18 cellular contexts compared by ENCODE assay signal in genomic region chr22:21448627-21449416, GRCh38. TPM values are rescaled to one million over a fixed set of nuclear protein-coding genes. Genes with fewer than 3 reads are reported as not detected.
DNase-seq lines count a peak whose midpoint lies in the region; ATAC-seq and TF ChIP-seq lines count a peak whose summit lies in the region.
"Had no signal": no experiment of that assay in that cellular context is flagged by ENCODE, and none has a peak within 500 bp of the region (broad histone marks: within the 10 kb centered on the region; RNA-seq: fewer than 3 reads in every experiment).

No MANE protein-coding gene starts in this region.

- no peak for TF ChIP-seq EP300 in stomach (IDR thresholded peaks at IDR 0.05)

- peaks cover 0 to 8% (median 7%) of the 10 kb centered on the region in 4 donors for H3K4me1 ChIP-seq in stomach
- no peaks in the 10 kb centered on the region for H3K4me1 ChIP-seq in naive thymus-derived CD4-positive, alpha-beta T cell (ENCODE audit: control insufficient read depth in 2 of 2, insufficient read depth in 2 of 2, low read length in 2 of 2)

- H3K4me1 Mint-ChIP-seq in activated CD4-positive, alpha-beta memory T cell treated with anti-CD3 and anti-CD28 coated beads, Interleukin-2, amount 10 ng/mL, durations not matched to agents 7 days and 5 days: no peaks in the 10 kb centered on the region
- no peaks in the 10 kb centered on the region for H3K4me1 Mint-ChIP-seq in activated CD4-positive, alpha-beta memory T cell treated with anti-CD3 and anti-CD28 coated beads for 36 hours (ENCODE audit: low read depth)
- H3K4me1 Mint-ChIP-seq in naive thymus-derived CD4-positive, alpha-beta T cell: no peaks in the 10 kb centered on the region

- H3K27me3 ChIP-seq in stomach: no peaks in the 10 kb centered on the region
- no peaks in the 10 kb centered on the region for H3K27me3 ChIP-seq in naive thymus-derived CD4-positive, alpha-beta T cell (ENCODE audit: control insufficient read depth in 2 of 2, insufficient read depth in 2 of 2, low read length in 2 of 2)
- H3K27me3 ChIP-seq: brain microvascular endothelial cell had no signal

- ATAC-seq in GM21825 (IDR thresholded peaks at IDR 0.05; ENCODE audit: unreplicated experiment): no peak
- no peak for ATAC-seq in naive thymus-derived CD4-positive, alpha-beta T cell
- ATAC-seq in GM18858 (IDR thresholded peaks at IDR 0.05; ENCODE audit: unreplicated experiment): no peak

- DNase-seq in activated CD4-positive, alpha-beta memory T cell treated with anti-CD3 and anti-CD28 coated beads, Interleukin-2, amount 10 ng/mL, durations not matched to agents 7 days and 5 days: peak; percentile 7
- DNase-seq in activated CD4-positive, alpha-beta memory T cell treated with anti-CD3 and anti-CD28 coated beads for 36 hours: no peak
- peak; percentile 25 for DNase-seq in activated CD8-positive, alpha-beta memory T cell treated with anti-CD3 and anti-CD28 coated beads, Interleukin-2, amount 50 U/mL, for 48 hours
- DNase-seq in mesenteric fat pad (ENCODE audit: low spot score) (peak; percentile 72), stomach (peak; percentile 22)
- no peak for DNase-seq in naive thymus-derived CD4-positive, alpha-beta T cell
- DNase-seq: activated naive CD4-positive, alpha-beta T cell treated with Interleukin-2 at 50 U/mL for 16 hours; brain microvascular endothelial cell; CD4-positive, alpha-beta memory T cell; effector CD4-positive, alpha-beta T cell; hippocampal formation; NCI-H187 treated with DMSO at 0.1 percent for 48 hours; NCI-H524 treated with DMSO at 0.1 percent for 48 hours; stimulated activated CD4-positive, alpha-beta T cell treated with anti-CD3 and anti-CD28 coated beads, Interleukin-2, amount 100 ng/mL, for 48 hours had no signal

- no peaks in the 10 kb centered on the region for H3K36me3 Mint-ChIP-seq in activated CD4-positive, alpha-beta memory T cell treated with anti-CD3 and anti-CD28 coated beads, Interleukin-2, amount 10 ng/mL, durations not matched to agents 7 days and 5 days (ENCODE audit: low read depth)
- H3K36me3 Mint-ChIP-seq in activated CD4-positive, alpha-beta memory T cell treated with anti-CD3 and anti-CD28 coated beads for 36 hours: peaks cover 4% of the 10 kb centered on the region
- peaks cover 0 to 9% (median 0%) of the 10 kb centered on the region in 5 donors for H3K36me3 Mint-ChIP-seq in naive thymus-derived CD4-positive, alpha-beta T cell

- H3K27ac ChIP-seq in stomach: no peak overlapping the region
- H3K27ac ChIP-seq in naive thymus-derived CD4-positive, alpha-beta T cell (ENCODE audit: low read depth, low read length): no peak overlapping the region
- H3K27ac ChIP-seq: brain microvascular endothelial cell, GM23248 had no signal

- no peaks in the 10 kb centered on the region for H3K9me3 Mint-ChIP-seq in activated CD4-positive, alpha-beta memory T cell treated with anti-CD3 and anti-CD28 coated beads, Interleukin-2, amount 10 ng/mL, durations not matched to agents 7 days and 5 days
- no peaks in the 10 kb centered on the region for H3K9me3 Mint-ChIP-seq in activated CD4-positive, alpha-beta memory T cell treated with anti-CD3 and anti-CD28 coated beads for 36 hours
- H3K9me3 Mint-ChIP-seq in naive thymus-derived CD4-positive, alpha-beta T cell: no peaks in the 10 kb centered on the region

- POLR2A ChIA-PET in activated CD4-positive, alpha-beta memory T cell treated with anti-CD3 and anti-CD28 coated beads, Interleukin-2, amount 10 ng/mL, durations not matched to agents 7 days and 5 days (lab: Charles Lee): no interaction called here
- POLR2A ChIA-PET in activated CD4-positive, alpha-beta memory T cell treated with anti-CD3 and anti-CD28 coated beads for 36 hours (lab: Charles Lee): no interaction called here
- POLR2A ChIA-PET in naive thymus-derived CD4-positive, alpha-beta T cell (lab: Charles Lee): no interaction called here

- no peak overlapping the region for H3K4me3 Mint-ChIP-seq in activated CD4-positive, alpha-beta memory T cell treated with anti-CD3 and anti-CD28 coated beads, Interleukin-2, amount 10 ng/mL, durations not matched to agents 7 days and 5 days
- H3K4me3 Mint-ChIP-seq in activated CD4-positive, alpha-beta memory T cell treated with anti-CD3 and anti-CD28 coated beads for 36 hours: no peak overlapping the region
- H3K4me3 Mint-ChIP-seq in naive thymus-derived CD4-positive, alpha-beta T cell: no peak overlapping the region
- H3K4me3 Mint-ChIP-seq: CD4-positive, alpha-beta memory T cell had no signal

- H3K4me3 ChIP-seq in stomach: no peak overlapping the region
- no peak overlapping the region for H3K4me3 ChIP-seq in naive thymus-derived CD4-positive, alpha-beta T cell (ENCODE audit: low read length)
- H3K4me3 ChIP-seq: GM23248 had no signal

- H3K27ac Mint-ChIP-seq in activated CD4-positive, alpha-beta memory T cell treated with anti-CD3 and anti-CD28 coated beads, Interleukin-2, amount 10 ng/mL, durations not matched to agents 7 days and 5 days: no peak overlapping the region
- H3K27ac Mint-ChIP-seq in activated CD4-positive, alpha-beta memory T cell treated with anti-CD3 and anti-CD28 coated beads for 36 hours: no peak overlapping the region
- H3K27ac Mint-ChIP-seq in naive thymus-derived CD4-positive, alpha-beta T cell: no peak overlapping the region

- H3K9me3 ChIP-seq in stomach: no peaks in the 10 kb centered on the region
- H3K9me3 ChIP-seq in naive thymus-derived CD4-positive, alpha-beta T cell (ENCODE audit: control insufficient read depth in 2 of 3, low read length in 3 of 3): no peaks in the 10 kb centered on the region

- no peak for TF ChIP-seq CTCF in stomach (IDR thresholded peaks at IDR 0.05)

- WGBS in stomach, 5 donors: 84 to 90% (median 88%) methylated on average over 18 to 23 of the region's 23 CpGs

- H3K36me3 ChIP-seq in stomach: peaks cover 19 to 48% (median 37%) of the 10 kb centered on the region in 4 donors
- peaks cover 0 to 41% (median 0%) of the 10 kb centered on the region in 3 experiments for H3K36me3 ChIP-seq in naive thymus-derived CD4-positive, alpha-beta T cell (ENCODE audit: control insufficient read depth in 2 of 3, insufficient read depth in 3 of 3, low read length in 3 of 3)

- no peak for TF ChIP-seq POLR2A in stomach (IDR thresholded peaks at IDR 0.05)

- no peaks in the 10 kb centered on the region for H3K27me3 Mint-ChIP-seq in activated CD4-positive, alpha-beta memory T cell treated with anti-CD3 and anti-CD28 coated beads, Interleukin-2, amount 10 ng/mL, durations not matched to agents 7 days and 5 days
- H3K27me3 Mint-ChIP-seq in activated CD4-positive, alpha-beta memory T cell treated with anti-CD3 and anti-CD28 coated beads for 36 hours: no peaks in the 10 kb centered on the region
- H3K27me3 Mint-ChIP-seq in naive thymus-derived CD4-positive, alpha-beta T cell: no peaks in the 10 kb centered on the region
- H3K27me3 Mint-ChIP-seq: CD4-positive, alpha-beta memory T cell had no signal

- intact Hi-C loops in activated CD4-positive, alpha-beta memory T cell treated with anti-CD3 and anti-CD28 coated beads for 36 hours (cut with micrococcal nuclease): no loop called here
- intact Hi-C loops in stomach (cut with DNase I; ENCODE audit: low total_unique reads): no loop called here
- intact Hi-C loops in naive thymus-derived CD4-positive, alpha-beta T cell (cut with micrococcal nuclease): no loop called here

- CTCF ChIA-PET in activated CD4-positive, alpha-beta memory T cell treated with anti-CD3 and anti-CD28 coated beads, Interleukin-2, amount 10 ng/mL, durations not matched to agents 7 days and 5 days (lab: Charles Lee): no interaction called here
- CTCF ChIA-PET in activated CD4-positive, alpha-beta memory T cell treated with anti-CD3 and anti-CD28 coated beads for 36 hours (lab: Charles Lee): no interaction called here
- CTCF ChIA-PET in naive thymus-derived CD4-positive, alpha-beta T cell (lab: Charles Lee): no interaction called here

RNA-seq across cellular contexts. Expression of gene TMEM191C, which starts 18.4 kb away (rescaled TPM):
- total RNA-seq in activated CD4-positive, alpha-beta memory T cell treated with anti-CD3 and anti-CD28 coated beads, Interleukin-2, amount 10 ng/mL, durations not matched to agents 7 days and 5 days: 1 to 10 TPM in 1 of 2 experiments, under 1 TPM in 1; 0.48 to 1.4 TPM
- total RNA-seq in activated CD4-positive, alpha-beta memory T cell treated with anti-CD3 and anti-CD28 coated beads for 36 hours: 1 to 10 TPM in 1 of 2 experiments, under 1 TPM in 1; 0.78 to 1.4 TPM
- total RNA-seq in mesenteric fat pad (0.16 TPM), stomach (10 to 100 TPM in 1 of 5 donors, 1 to 10 TPM in 1, under 1 TPM in 1, not detected in 2; 0.73 to 69.2 (median 3.6) TPM)
- polyA plus RNA-seq in stomach: 1 to 10 TPM; 1.8 to 5.8 (median 2.9) TPM
- total RNA-seq in naive thymus-derived CD4-positive, alpha-beta T cell: 1 to 10 TPM; 1.3 to 7.3 (median 3.7) TPM
- polyA plus RNA-seq in naive thymus-derived CD4-positive, alpha-beta T cell: 1 to 10 TPM in 1 of 2 donors, under 1 TPM in 1; 0.51 to 2.3 TPM
- total RNA-seq: M059J had no signal

RNA-seq across cellular contexts. Expression of gene HIC2, which starts 31.7 kb away (rescaled TPM):
- total RNA-seq in activated CD4-positive, alpha-beta memory T cell treated with anti-CD3 and anti-CD28 coated beads, Interleukin-2, amount 10 ng/mL, durations not matched to agents 7 days and 5 days: 1 to 10 TPM; 3.9 to 4.0 TPM
- total RNA-seq in activated CD4-positive, alpha-beta memory T cell treated with anti-CD3 and anti-CD28 coated beads for 36 hours: 1 to 10 TPM; 3.6 to 3.7 TPM
- total RNA-seq in mesenteric fat pad (5.5 TPM), stomach (1 to 10 TPM in 4 of 5 donors, under 1 TPM in 1; 0.45 to 7.4 (median 7.0) TPM)
- polyA plus RNA-seq in stomach: 1 to 10 TPM in 2 of 3 donors, under 1 TPM in 1; 0.78 to 1.5 (median 1.2) TPM
- total RNA-seq in naive thymus-derived CD4-positive, alpha-beta T cell: 10 to 100 TPM in 4 of 5 experiments, 1 to 10 TPM in 1; 4.5 to 13.8 (median 11.4) TPM
- polyA plus RNA-seq in naive thymus-derived CD4-positive, alpha-beta T cell: 1 to 10 TPM in 1 of 2 donors, under 1 TPM in 1; 0.44 to 1.2 TPM

Comparison
In these comparisons a context has a peak if more than half of its experiments do, and no peak if none do; other contexts are left out.
1. DNase-seq: peak in activated CD4-positive, alpha-beta memory T cell treated with anti-CD3 and anti-CD28 coated beads, Interleukin-2, amount 10 ng/mL, durations not matched to agents 7 days and 5 days (single experiment), activated CD8-positive, alpha-beta memory T cell treated with anti-CD3 and anti-CD28 coated beads, Interleukin-2, amount 50 U/mL, for 48 hours (single experiment), mesenteric fat pad (single experiment) and stomach (single experiment); none in activated CD4-positive, alpha-beta memory T cell treated with anti-CD3 and anti-CD28 coated beads for 36 hours (single experiment) and naive thymus-derived CD4-positive, alpha-beta T cell (0 of 9).